Comparison of ENCODE assay signal across 27 cellular contexts in the genomic region with DNA sequence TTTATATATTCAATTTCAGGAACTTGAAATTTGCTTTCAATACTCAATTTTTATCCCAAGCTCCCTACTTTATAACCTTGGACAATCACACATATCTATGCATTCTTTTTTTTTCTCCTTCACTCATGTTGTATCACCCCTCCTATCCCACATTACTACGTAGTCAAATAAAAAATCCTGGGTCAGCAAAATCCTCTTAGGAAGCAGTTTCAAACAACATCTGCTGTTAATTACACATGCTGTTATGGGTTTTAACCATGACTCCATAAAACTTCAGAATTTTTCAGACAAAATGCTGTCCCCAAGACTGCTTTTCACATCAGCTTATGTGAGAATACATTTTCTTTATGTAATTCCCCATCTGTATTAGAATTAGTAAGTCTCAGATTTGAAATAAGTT.
DNase-seq lines count a peak whose midpoint lies in the region; ATAC-seq and TF ChIP-seq lines count a peak whose summit lies in the region.
"Had no signal": no experiment of that assay in that cellular context is flagged by ENCODE, and none has a peak within 500 bp of the region (broad histone marks: within the 10 kb centered on the region; RNA-seq: fewer than 3 reads in every experiment).

No MANE protein-coding gene starts in this region.

- H3K4me2 ChIP-seq in IMR-90 (ENCODE audit: low read depth, low read length) (no peak overlapping the region), SU-DHL-6 (ENCODE audit: low read depth, low read length, poor library complexity, severe bottlenecking) (no peak overlapping the region)
- H3K4me2 ChIP-seq: KMS-11, SK-N-SH had no signal

- no peaks in the 10 kb centered on the region for H4K20me1 ChIP-seq in IMR-90 (ENCODE audit: insufficient read depth, low read length)
- H4K20me1 ChIP-seq in SU-DHL-6 (ENCODE audit: low read depth, low read length), result no peaks in the 10 kb centered on the region

- WGBS in IMR-90 (ENCODE audit: extremely low coverage in 2 of 2, insufficient read length in 1 of 2), 2 experiments, result no CpG with 5 or more reads among the region's 1 CpG
- WGBS in gastroesophageal sphincter (ENCODE audit: low coverage in 1 of 2), 2 donors, result 73 to 80% methylated on average over 1 of the region's 1 CpG

- H3K9me3 ChIP-seq in A673 (ENCODE audit: low read depth, low read length, poor library complexity, severe bottlenecking) (no peaks in the 10 kb centered on the region), IMR-90 (ENCODE audit: control insufficient read depth, insufficient read depth, low read length) (no peaks in the 10 kb centered on the region), SU-DHL-6 (ENCODE audit: insufficient read depth, low read length) (no peaks in the 10 kb centered on the region), gastroesophageal sphincter (no peaks in the 10 kb centered on the region)
- H3K9me3 ChIP-seq: lower lobe of right lung, psoas muscle, SK-N-SH, testis had no signal

- no peak overlapping the region for H3K27ac Mint-ChIP-seq in T-cell
- H3K27ac Mint-ChIP-seq: activated CD4-positive, alpha-beta T cell treated with anti-CD3 and anti-CD28 coated beads, Interleukin-2, amount 10 ng/mL, durations not matched to agents 24 days and 14 days; activated naive CD8-positive, alpha-beta T cell treated with anti-CD3 and anti-CD28 coated beads, Interleukin-2, amount 10 ng/mL, durations not matched to agents 7 days and 5 days; endodermal cell; stimulated activated naive B cell treated with anti-CD40 and anti-IgM and Interleukin-4, amounts not matched to agents 10 μg/mL and 1 μg/mL and 100 μg/mL, for 72 hours; T-helper 2 cell treated with Interferon-gamma antibody and Interleukin-4, amounts not matched to agents 5 μg/mL and 100 μg/mL, for 36 hours had no signal

- H3K9ac ChIP-seq in IMR-90 (ENCODE audit: low read depth, low read length), result no peak overlapping the region
- H3K9ac ChIP-seq in SU-DHL-6 (ENCODE audit: low read length), result no peak overlapping the region
- H3K9ac ChIP-seq: KMS-11, SK-N-SH had no signal

- H2AFZ ChIP-seq in IMR-90 (replicated peaks; ENCODE audit: low read length, poor library complexity) (no peak overlapping the region), SU-DHL-6 (ENCODE audit: low read depth, low read length, severe bottlenecking) (peak overlapping the region; percentile 59)

- H3K4me3 ChIP-seq in A673 (ENCODE audit: low read depth, low read length, poor library complexity, severe bottlenecking) (peak overlapping the region; percentile 18), IMR-90 (ENCODE audit: insufficient read depth, low read depth, low read length) (no peak overlapping the region), SU-DHL-6 (ENCODE audit: insufficient read depth, low read length, poor library complexity, severe bottlenecking) (no peak overlapping the region), fibroblast of the aortic adventitia (ENCODE audit: low read depth, low read length) (no peak overlapping the region), gastroesophageal sphincter (no peak overlapping the region)
- H3K4me3 ChIP-seq: coronary artery, lower lobe of right lung, psoas muscle, skin epidermis, testis had no signal

- H3K9me3 Mint-ChIP-seq in T-cell, result no peaks in the 10 kb centered on the region
- H3K9me3 Mint-ChIP-seq: activated CD4-positive, alpha-beta T cell treated with anti-CD3 and anti-CD28 coated beads, Interleukin-2, amount 10 ng/mL, durations not matched to agents 24 days and 14 days; activated naive CD8-positive, alpha-beta T cell treated with anti-CD3 and anti-CD28 coated beads, Interleukin-2, amount 10 ng/mL, durations not matched to agents 7 days and 5 days; endodermal cell; stimulated activated naive B cell treated with anti-CD40 and anti-IgM and Interleukin-4, amounts not matched to agents 10 μg/mL and 1 μg/mL and 100 μg/mL, for 72 hours; T-helper 2 cell treated with Interferon-gamma antibody and Interleukin-4, amounts not matched to agents 5 μg/mL and 100 μg/mL, for 36 hours had no signal

- no peak overlapping the region for H2BK120ac ChIP-seq in IMR-90 (ENCODE audit: low read depth, low read length)

- H4K8ac ChIP-seq in IMR-90 (ENCODE audit: low read depth in 2 of 2, low read length in 2 of 2), result no peak overlapping the region

- H3K36me3 Mint-ChIP-seq in T-cell, result no peaks in the 10 kb centered on the region
- H3K36me3 Mint-ChIP-seq: activated naive CD8-positive, alpha-beta T cell treated with anti-CD3 and anti-CD28 coated beads, Interleukin-2, amount 10 ng/mL, durations not matched to agents 7 days and 5 days; stimulated activated naive B cell treated with anti-CD40 and anti-IgM and Interleukin-4, amounts not matched to agents 10 μg/mL and 1 μg/mL and 100 μg/mL, for 72 hours had no signal

- no peak overlapping the region for H3K18ac ChIP-seq in IMR-90 (ENCODE audit: low read depth, low read length)

- no peak overlapping the region for H3K23ac ChIP-seq in IMR-90 (ENCODE audit: low read depth, low read length)

- TF ChIP-seq CTCF in A673 (conservative IDR thresholded peaks at IDR 0.05; ENCODE audit: low read depth, low read length), result no peak
- TF ChIP-seq CTCF in IMR-90 (conservative IDR thresholded peaks at IDR 0.05; ENCODE audit: low read depth, low read length), result no peak
- TF ChIP-seq CTCF in SU-DHL-6 (IDR thresholded peaks at IDR 0.05; ENCODE audit: insufficient read depth, low read length, poor library complexity, severe bottlenecking), result no peak
- TF ChIP-seq CTCF in fibroblast of the aortic adventitia (IDR thresholded peaks at IDR 0.05; ENCODE audit: insufficient read depth, low read length), result no peak
- no peak for TF ChIP-seq CTCF in gastroesophageal sphincter (IDR thresholded peaks at IDR 0.05)

- H3K27me3 ChIP-seq in A673 (replicated peaks; ENCODE audit: insufficient read depth, low read depth, low read length, poor library complexity) (no peaks in the 10 kb centered on the region), IMR-90 (ENCODE audit: control insufficient read depth, insufficient read depth, low read length) (no peaks in the 10 kb centered on the region), SU-DHL-6 (ENCODE audit: low read length) (no peaks in the 10 kb centered on the region), gastroesophageal sphincter (no peaks in the 10 kb centered on the region)
- H3K27me3 ChIP-seq: brain microvascular endothelial cell, testis had no signal

- H2BK5ac ChIP-seq in IMR-90 (ENCODE audit: low read depth, low read length, poor library complexity, severe bottlenecking), result no peak overlapping the region

- H3K27ac ChIP-seq in A673 (ENCODE audit: low read depth, low read length, poor library complexity, severe bottlenecking) (peak overlapping the region; percentile 88), IMR-90 (ENCODE audit: insufficient read depth, low read length) (no peak overlapping the region), SU-DHL-6 (ENCODE audit: low read depth, low read length) (no peak overlapping the region), gastroesophageal sphincter (no peak overlapping the region)
- H3K27ac ChIP-seq: brain microvascular endothelial cell, coronary artery, KMS-11, lower lobe of right lung, psoas muscle, RWPE1, skin epidermis, testis, VCaP had no signal

- H3F3A ChIP-seq in SU-DHL-6 (ENCODE audit: insufficient read depth), result no peaks in the 10 kb centered on the region; the same call in 1 of the 2 replicates

- DNase-seq in A673 (ENCODE audit: low spot score) (peak; percentile 93), IMR-90 (no peak), fibroblast of the aortic adventitia (ENCODE audit: low read depth) (peak; percentile 10), COLO668 (lab: John Stamatoyannopoulos, UW; ENCODE audit: unreplicated experiment) (no peak), T-cell (no peak)
- DNase-seq in activated naive CD4-positive, alpha-beta T cell treated with anti-CD3 and anti-CD28 coated beads, Interleukin-2, amount 50 U/mL, for 16 hours, result no peak
- DNase-seq: activated CD4-positive, alpha-beta T cell treated with anti-CD3 and anti-CD28 coated beads, Interleukin-2, amount 10 ng/mL, durations not matched to agents 24 days and 14 days; activated naive CD8-positive, alpha-beta T cell treated with anti-CD3 and anti-CD28 coated beads, Interleukin-2, amount 10 ng/mL, durations not matched to agents 7 days and 5 days; brain microvascular endothelial cell; endodermal cell; GOT3; hypothalamus; islet precursor cell; lower lobe of right lung; NCI-H187 treated with DMSO at 0.1 percent for 48 hours; psoas muscle; SK-N-SH; stimulated activated naive B cell treated with anti-CD40 and anti-IgM and Interleukin-4, amounts not matched to agents 10 μg/mL and 1 μg/mL and 100 μg/mL, for 72 hours; testis had no signal

- POLR2A ChIA-PET in A673 (lab: Charles Lee; ENCODE audit: low non-redundant PET), result no interaction called here
- POLR2A ChIA-PET in IMR-90 (lab: Charles Lee; ENCODE audit: unreplicated experiment), result no interaction called here
- POLR2A ChIA-PET in T-cell (lab: Charles Lee), result no interaction called here

- H3K4me1 Mint-ChIP-seq in T-cell, result no peaks in the 10 kb centered on the region
- H3K4me1 Mint-ChIP-seq: activated CD4-positive, alpha-beta T cell treated with anti-CD3 and anti-CD28 coated beads, Interleukin-2, amount 10 ng/mL, durations not matched to agents 24 days and 14 days; activated naive CD8-positive, alpha-beta T cell treated with anti-CD3 and anti-CD28 coated beads, Interleukin-2, amount 10 ng/mL, durations not matched to agents 7 days and 5 days; stimulated activated naive B cell treated with anti-CD40 and anti-IgM and Interleukin-4, amounts not matched to agents 10 μg/mL and 1 μg/mL and 100 μg/mL, for 72 hours had no signal

- TF ChIP-seq EP300 in gastroesophageal sphincter (IDR thresholded peaks at IDR 0.05), result no peak

- H3K9me1 ChIP-seq in IMR-90 (ENCODE audit: insufficient read depth, low read length), result no peaks in the 10 kb centered on the region

- no peak overlapping the region for H3K4ac ChIP-seq in IMR-90 (ENCODE audit: low read depth, low read length)

- no peak overlapping the region for H3K14ac ChIP-seq in IMR-90 (replicated peaks; ENCODE audit: low read depth, low read length)

- H3K4me1 ChIP-seq in A673 (ENCODE audit: insufficient read depth, low read length, poor library complexity, severe bottlenecking) (peaks cover 62% of the 10 kb centered on the region), IMR-90 (ENCODE audit: control insufficient read depth, insufficient read depth, low read length) (no peaks in the 10 kb centered on the region), gastroesophageal sphincter (no peaks in the 10 kb centered on the region)
- H3K4me1 ChIP-seq: lower lobe of right lung, psoas muscle, testis had no signal

- TF ChIP-seq RAD21 in IMR-90 (IDR thresholded peaks at IDR 0.05; ENCODE audit: low read length), result no peak

- H2BK20ac ChIP-seq in IMR-90 (ENCODE audit: low read depth, low read length), result no peak overlapping the region

- no peak overlapping the region for H4K5ac ChIP-seq in IMR-90 (ENCODE audit: low read depth, low read length)

- TF ChIP-seq POLR2A in IMR-90 (IDR thresholded peaks at IDR 0.05; ENCODE audit: low read depth, low read length), result no peak
- no peak for TF ChIP-seq POLR2A in gastroesophageal sphincter (IDR thresholded peaks at IDR 0.05)

- H2AK9ac ChIP-seq in IMR-90 (replicated peaks; ENCODE audit: low read depth, low read length, poor library complexity), result no peak overlapping the region

- dilution Hi-C loops in IMR-90 (cut with HindIII; ENCODE audit: low sequenced_read_pairs, unreplicated experiment), result no loop called here

- H3K56ac ChIP-seq in IMR-90 (ENCODE audit: extremely low read depth, insufficient read depth, low read length), result no peak overlapping the region

- H2BK15ac ChIP-seq in IMR-90 (ENCODE audit: low read depth, low read length), result no peak overlapping the region

- intact Hi-C loops in A673 (cut with micrococcal nuclease; ENCODE audit: unreplicated experiment) (loop anchor here (5.0 kb wide), 1 partner anchor 61 kb away; the partner anchor contains the start of gene LRFN5), IMR-90 (cut with micrococcal nuclease) (no loop called here)

- no peaks in the 10 kb centered on the region for H3K79me1 ChIP-seq in IMR-90 (ENCODE audit: low read depth in 1 of 2, low read length in 2 of 2)

- H3K9me2 ChIP-seq in SU-DHL-6 (replicated peaks; ENCODE audit: insufficient read depth, low read length), result no peaks in the 10 kb centered on the region
- H3K9me2 ChIP-seq: SK-N-SH had no signal

- H2AK5ac ChIP-seq in IMR-90 (ENCODE audit: low read depth, low read length), result no peak overlapping the region

- H3K79me2 ChIP-seq in SU-DHL-6 (ENCODE audit: insufficient read depth, low read length), result no peaks in the 10 kb centered on the region

- no peak overlapping the region for H3K4me3 Mint-ChIP-seq in T-cell
- H3K4me3 Mint-ChIP-seq: activated CD4-positive, alpha-beta T cell treated with anti-CD3 and anti-CD28 coated beads, Interleukin-2, amount 10 ng/mL, durations not matched to agents 24 days and 14 days; activated naive CD8-positive, alpha-beta T cell treated with anti-CD3 and anti-CD28 coated beads, Interleukin-2, amount 10 ng/mL, durations not matched to agents 7 days and 5 days; endodermal cell; stimulated activated naive B cell treated with anti-CD40 and anti-IgM and Interleukin-4, amounts not matched to agents 10 μg/mL and 1 μg/mL and 100 μg/mL, for 72 hours; T-helper 2 cell treated with Interferon-gamma antibody and Interleukin-4, amounts not matched to agents 5 μg/mL and 100 μg/mL, for 36 hours had no signal

- ATAC-seq in IMR-90 (ENCODE audit: low read depth) (no peak), T-cell (replicated peaks in 1 of 4) (no peak), gastroesophageal sphincter (no peak)
- ATAC-seq: lower lobe of right lung; psoas muscle; stimulated activated naive B cell treated with anti-CD40 and anti-IgM and Interleukin-4, amounts not matched to agents 10 μg/mL and 1 μg/mL and 100 μg/mL, for 72 hours had no signal

- H4K91ac ChIP-seq in IMR-90 (ENCODE audit: insufficient read depth, low read depth, low read length), result no peak overlapping the region

- CTCF ChIA-PET in A673 (lab: Charles Lee) (no interaction called here), IMR-90 (lab: Yijun Ruan, JAX) (no interaction called here), T-cell (lab: Charles Lee) (no interaction called here)

- in situ Hi-C loops in IMR-90 (cut with MboI; ENCODE audit: low sequenced_read_pairs), result no loop called here

- no peaks in the 10 kb centered on the region for H3K36me3 ChIP-seq in A673 (ENCODE audit: insufficient read depth, low read length, poor library complexity, severe bottlenecking)
- no peaks in the 10 kb centered on the region for H3K36me3 ChIP-seq in IMR-90 (ENCODE audit: control insufficient read depth, insufficient read depth, low read length)
- H3K36me3 ChIP-seq in SU-DHL-6 (ENCODE audit: low read length), result no peaks in the 10 kb centered on the region
- no peaks in the 10 kb centered on the region for H3K36me3 ChIP-seq in gastroesophageal sphincter
- H3K36me3 ChIP-seq: brain microvascular endothelial cell, lower lobe of right lung had no signal

- BruUV-seq in A673 (replicated peaks; lab: Mats Ljungman, UMichigan) (no TSS peak), IMR-90 (replicated peaks; lab: Mats Ljungman, UMichigan) (no TSS peak)

- H3K27me3 Mint-ChIP-seq in T-cell, result no peaks in the 10 kb centered on the region
- H3K27me3 Mint-ChIP-seq: activated CD4-positive, alpha-beta T cell treated with anti-CD3 and anti-CD28 coated beads, Interleukin-2, amount 10 ng/mL, durations not matched to agents 24 days and 14 days; activated naive CD8-positive, alpha-beta T cell treated with anti-CD3 and anti-CD28 coated beads, Interleukin-2, amount 10 ng/mL, durations not matched to agents 7 days and 5 days; stimulated activated naive B cell treated with anti-CD40 and anti-IgM and Interleukin-4, amounts not matched to agents 10 μg/mL and 1 μg/mL and 100 μg/mL, for 72 hours had no signal

Comparison
In these comparisons a context has a peak if more than half of its experiments do, and no peak if none do; other contexts are left out.
1. DNase-seq: peak in A673 (single experiment) and fibroblast of the aortic adventitia (single experiment); none in IMR-90 (single experiment), COLO668 (single experiment), T-cell (0 of 34) and activated naive CD4-positive, alpha-beta T cell treated with anti-CD3 and anti-CD28 coated beads, Interleukin-2, amount 50 U/mL, for 16 hours (single experiment).